In genomic region chr19:38506723-38507550, GRCh38 we compare ENCODE assay signal across 1 cellular context.
TF ChIP-seq lines count a peak whose summit lies in the region.

No MANE protein-coding gene starts in this region.

TF ChIP-seq in HEK293, 187 proteins besides CTCF, POLR2A, EP300 and RAD21 (continued from another document and continues in another):
- TF ChIP-seq ZBTB26 (tag by site-specific recombination; optimal IDR thresholded peaks at IDR 0.05) (peak; percentile 29), ZNF792 (tag by site-specific recombination; IDR thresholded peaks at IDR 0.05) (no peak), ZNF202 (tag by site-specific recombination; IDR thresholded peaks at IDR 0.05; ENCODE audit: borderline replicate concordance) (no peak), ZNF558 (tag by site-specific recombination; IDR thresholded peaks at IDR 0.05) (no peak), ZNF426 (tag by site-specific recombination; IDR thresholded peaks at IDR 0.05) (no peak), ZNF580 (tag by site-specific recombination; IDR thresholded peaks at IDR 0.05) (no peak), PBX3 (CRISPR knock-in tag; IDR thresholded peaks at IDR 0.05) (no peak), ZNF266 (tag by site-specific recombination; IDR thresholded peaks at IDR 0.05; ENCODE audit: low read depth) (no peak), ZNF639 (tag by site-specific recombination; IDR thresholded peaks at IDR 0.05) (no peak), ZFP69B (tag by site-specific recombination; IDR thresholded peaks at IDR 0.05) (peak; percentile 72), ZNF423 (tag by site-specific recombination; IDR thresholded peaks at IDR 0.05) (no peak), ZNF830 (tag by site-specific recombination; IDR thresholded peaks at IDR 0.05; ENCODE audit: low read depth) (no peak), ZNF658 (tag by site-specific recombination; IDR thresholded peaks at IDR 0.05) (no peak), ZNF549 (tag by site-specific recombination; IDR thresholded peaks at IDR 0.05) (no peak), REPIN1 (tag by site-specific recombination; IDR thresholded peaks at IDR 0.05; ENCODE audit: low read depth) (no peak), ZNF600 (tag by site-specific recombination; IDR thresholded peaks at IDR 0.05) (peak; percentile 90), ZSCAN30 (tag by site-specific recombination; IDR thresholded peaks at IDR 0.05) (no peak), ZNF354C (tag by site-specific recombination; IDR thresholded peaks at IDR 0.05; ENCODE audit: borderline replicate concordance, low read depth) (no peak), ZNF692 (tag by site-specific recombination; IDR thresholded peaks at IDR 0.05) (peak; percentile 45; the same call in 1 of the 2 replicates), ZBTB20 (tag by site-specific recombination; IDR thresholded peaks at IDR 0.05) (no peak), SETDB1 (IDR thresholded peaks at IDR 0.05; ENCODE audit: insufficient read length, low read length) (no peak), ZNF366 (tag by site-specific recombination; conservative IDR thresholded peaks at IDR 0.05) (peak; percentile 74), ZNF341 (tag by site-specific recombination; IDR thresholded peaks at IDR 0.05; ENCODE audit: low read depth) (peak; percentile 68), INSM2 (tag by site-specific recombination; IDR thresholded peaks at IDR 0.05) (peak; percentile 83), ZNF837 (tag by site-specific recombination; IDR thresholded peaks at IDR 0.05) (no peak), KLF9 (tag by site-specific recombination; IDR thresholded peaks at IDR 0.05; ENCODE audit: low read depth) (peak; percentile 87), TRIM28 (IDR thresholded peaks at IDR 0.05; ENCODE audit: borderline replicate concordance, low read length) (no peak), ZNF248 (tag by site-specific recombination; IDR thresholded peaks at IDR 0.05) (no peak), EGR2 (tag by site-specific recombination; IDR thresholded peaks at IDR 0.05; ENCODE audit: low read depth) (no peak), SP7 (tag by site-specific recombination; IDR thresholded peaks at IDR 0.05) (peak; percentile 20; the same call in 1 of the 2 replicates), PRDM2 (tag by site-specific recombination; IDR thresholded peaks at IDR 0.05; ENCODE audit: borderline replicate concordance) (no peak), ZNF513 (tag by site-specific recombination; IDR thresholded peaks at IDR 0.05) (no peak), KLF17 (tag by site-specific recombination; IDR thresholded peaks at IDR 0.05) (peak; percentile 49; the same call in 1 of the 2 replicates), ZNF623 (tag by site-specific recombination; IDR thresholded peaks at IDR 0.05) (no peak), ZNF670 (tag by site-specific recombination; IDR thresholded peaks at IDR 0.05; ENCODE audit: low read depth) (no peak), TCF7L2 (IDR thresholded peaks at IDR 0.05; ENCODE audit: borderline replicate concordance, low read depth, low read length) (no peak), PRDM6 (tag by site-specific recombination; IDR thresholded peaks at IDR 0.05) (no peak), YY1 (tag by site-specific recombination; IDR thresholded peaks at IDR 0.05) (peak; percentile 55; the same call in 1 of the 2 replicates), BCL11A (tag by site-specific recombination; IDR thresholded peaks at IDR 0.05; ENCODE audit: low read depth) (no peak)
